1 cellular context compared by ENCODE assay signal in the genomic region with DNA sequence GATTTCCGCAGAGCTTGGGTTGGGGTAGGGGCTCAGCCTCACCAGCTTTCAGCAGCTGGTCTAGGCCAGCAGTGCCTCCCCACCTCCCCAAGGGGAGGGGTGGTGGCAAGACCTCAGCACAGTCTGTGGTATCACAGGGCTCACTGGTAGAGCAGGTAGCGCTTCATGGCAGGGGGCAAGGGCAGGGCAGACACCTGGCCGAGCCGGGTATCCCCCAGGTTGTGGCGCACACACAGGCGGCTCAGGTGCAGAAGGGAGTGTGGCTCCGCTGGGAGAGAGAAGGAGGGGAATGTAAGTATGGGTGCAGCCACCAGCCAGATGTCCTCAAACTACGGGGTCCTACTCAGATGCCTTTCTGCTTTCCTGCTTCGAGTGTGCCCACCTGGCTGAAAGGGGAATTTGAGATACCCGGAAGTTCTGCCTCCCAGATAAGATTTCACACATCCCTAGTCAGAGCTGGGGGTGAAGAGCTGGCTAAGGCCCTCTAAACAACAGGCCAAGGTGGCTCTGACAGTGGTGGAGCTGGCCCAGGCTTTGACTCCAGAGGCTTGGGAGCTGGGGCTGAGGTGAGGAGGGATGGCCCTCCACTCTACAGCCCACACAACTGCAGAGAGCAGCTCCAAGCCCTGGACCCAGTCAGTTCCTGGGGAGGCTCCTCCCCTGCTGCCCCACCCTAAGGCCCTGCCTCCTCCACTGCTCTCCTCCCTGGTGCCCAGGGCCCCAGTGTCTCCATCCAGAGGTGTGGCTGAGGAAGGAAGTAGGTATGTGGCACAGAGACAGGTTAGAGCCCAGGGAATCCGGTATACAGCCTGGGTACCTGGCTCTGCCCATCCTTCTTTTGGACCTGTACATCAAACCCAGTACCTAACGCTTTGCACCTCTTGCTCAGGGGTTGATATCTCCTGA.
TF ChIP-seq lines count a peak whose summit lies in the region.

No MANE protein-coding gene starts in this region.

TF ChIP-seq in endothelial cell of umbilical vein, 7 proteins besides CTCF, POLR2A, EP300 and RAD21:
- TF ChIP-seq MYC (IDR thresholded peaks at IDR 0.05; ENCODE audit: low read depth, low read length) (no peak), POLR2AphosphoS5 (IDR thresholded peaks at IDR 0.05; ENCODE audit: insufficient read depth, low read depth, low read length) (peak; percentile 39)
